ENCODE assay signal across 8 cellular contexts in genomic region chr1:43368646-43369020, GRCh38. TPM values are rescaled to one million over a fixed set of nuclear protein-coding genes. Genes with fewer than 3 reads are reported as not detected.
DNase-seq lines count a peak whose midpoint lies in the region; ATAC-seq and TF ChIP-seq lines count a peak whose summit lies in the region.

No MANE protein-coding gene starts in this region.

- WGBS in adrenal gland, 4 donors: 17 to 20% (median 19%) methylated on average over 6 of the region's 6 CpGs
- 24% methylated on average over 6 of the region's 6 CpGs for WGBS in right lobe of liver (ENCODE audit: insufficient coverage, low coverage, low lambda C conversion rate, missing lambda C conversion rate)

- H3K27ac ChIP-seq in adrenal gland (peak overlapping the region; percentile 48 to 93 (median 90)), right lobe of liver (peak overlapping the region; percentile 61 to 80 (median 66))

- H3K4me3 ChIP-seq in adrenal gland (peak overlapping the region in 1 of 4 donors; percentile 94), right lobe of liver (peak overlapping the region; percentile 63 to 87 (median 71))

- TF ChIP-seq POLR2A in adrenal gland (IDR thresholded peaks at IDR 0.05) (no peak), right lobe of liver (IDR thresholded peaks at IDR 0.05) (no peak)

- no peaks in the 10 kb centered on the region for H3K9me3 ChIP-seq in adrenal gland (replicated peaks in 1 of 3)
- H3K9me3 ChIP-seq in right lobe of liver: no peaks in the 10 kb centered on the region

- H3K36me3 ChIP-seq in adrenal gland (replicated peaks in 1 of 2) (peaks cover 0 to 18% of the 10 kb centered on the region in 2 donors), right lobe of liver (peaks cover 0 to 17% (median 6%) of the 10 kb centered on the region in 4 donors)

- intact Hi-C loops in activated naive CD4-positive, alpha-beta T cell treated with anti-CD3 and anti-CD28 coated beads for 36 hours (cut with micrococcal nuclease): loop anchor here (1.0 to 10.0 kb wide), 5 partner anchors 10 to 576 kb away; partner anchors contain the start of genes CDC20, IPO13, MED8 and SLC2A1
- intact Hi-C loops in adrenal gland (cut with DNase I) (no loop called here), right lobe of liver (cut with DNase I) (no loop called here)

- H3K36me3 Mint-ChIP-seq in activated naive CD4-positive, alpha-beta T cell treated with anti-CD3 and anti-CD28 coated beads for 36 hours (ENCODE audit: low read depth): peaks cover 22% of the 10 kb centered on the region
- peaks cover 23% of the 10 kb centered on the region for H3K36me3 Mint-ChIP-seq in type B pancreatic cell

- no peaks in the 10 kb centered on the region for H3K9me3 Mint-ChIP-seq in activated naive CD4-positive, alpha-beta T cell treated with anti-CD3 and anti-CD28 coated beads for 36 hours
- no peaks in the 10 kb centered on the region for H3K9me3 Mint-ChIP-seq in type B pancreatic cell

- no peaks in the 10 kb centered on the region for H3K27me3 Mint-ChIP-seq in activated naive CD4-positive, alpha-beta T cell treated with anti-CD3 and anti-CD28 coated beads for 36 hours (ENCODE audit: low read depth)
- H3K27me3 Mint-ChIP-seq in type B pancreatic cell: no peaks in the 10 kb centered on the region

- peak overlapping the region; percentile 80 for H3K4me3 Mint-ChIP-seq in activated naive CD4-positive, alpha-beta T cell treated with anti-CD3 and anti-CD28 coated beads for 36 hours
- H3K4me3 Mint-ChIP-seq in type B pancreatic cell: peak overlapping the region; percentile 88

- peaks cover 35% of the 10 kb centered on the region for H3K4me1 Mint-ChIP-seq in activated naive CD4-positive, alpha-beta T cell treated with anti-CD3 and anti-CD28 coated beads for 36 hours (ENCODE audit: low read depth)
- peaks cover 22% of the 10 kb centered on the region for H3K4me1 Mint-ChIP-seq in type B pancreatic cell (ENCODE audit: unreplicated experiment)

- peak overlapping the region; percentile 87 for H3K27ac Mint-ChIP-seq in activated naive CD4-positive, alpha-beta T cell treated with anti-CD3 and anti-CD28 coated beads for 36 hours
- peak overlapping the region; percentile 90 for H3K27ac Mint-ChIP-seq in type B pancreatic cell

- H3K27me3 ChIP-seq in adrenal gland: no peaks in the 10 kb centered on the region
- no peaks in the 10 kb centered on the region for H3K27me3 ChIP-seq in right lobe of liver

- DNase-seq in activated naive CD4-positive, alpha-beta T cell treated with anti-CD3 and anti-CD28 coated beads for 36 hours: peak; percentile 22
- no peak for DNase-seq in activated naive CD4-positive, alpha-beta T cell (lab: John Stamatoyannopoulos, UW)
- DNase-seq in adrenal gland (peak in 1 of 7 donors; percentile 57), right lobe of liver (no peak), type B pancreatic cell (ENCODE audit: extremely low spot score, unreplicated experiment) (no peak), mesenteric fat pad (ENCODE audit: low spot score) (no peak), SHP77 treated with DMSO at 0.1 percent for 48 hours (lab: John Stamatoyannopoulos, UW) (no peak)
- DNase-seq in stimulated activated naive CD4-positive, alpha-beta T cell treated with Interleukin-2 at 50 U/mL for 16 hours (lab: John Stamatoyannopoulos, UW): no peak

- peaks cover 15 to 33% of the 10 kb centered on the region in 2 donors for H3K4me1 ChIP-seq in adrenal gland (replicated peaks in 1 of 2)
- peaks cover 0 to 27% (median 7%) of the 10 kb centered on the region in 4 donors for H3K4me1 ChIP-seq in right lobe of liver

- CTCF ChIA-PET in activated naive CD4-positive, alpha-beta T cell treated with anti-CD3 and anti-CD28 coated beads for 36 hours (lab: Charles Lee): interaction anchor here (1.3 to 2.1 kb wide), 4 partner anchors 10 to 141 kb away, joined by 4 to 12 read pairs (median 5); partner anchors contain the start of gene CDC20

- ATAC-seq in right lobe of liver: no peak

- TF ChIP-seq CTCF in adrenal gland (IDR thresholded peaks at IDR 0.05): no peak
- no peak for TF ChIP-seq CTCF in right lobe of liver (IDR thresholded peaks at IDR 0.05)
- no peak for TF ChIP-seq CTCF in type B pancreatic cell (conservative IDR thresholded peaks at IDR 0.05)

RNA-seq across cellular contexts. Expression of gene ELOVL1, which starts 0.8 kb away (rescaled TPM):
- total RNA-seq in activated naive CD4-positive, alpha-beta T cell treated with anti-CD3 and anti-CD28 coated beads for 36 hours: 10 to 100 TPM; 42.8 to 44.2 TPM
- total RNA-seq in adrenal gland (100 to 1,000 TPM in 1 of 8 donors, 10 to 100 TPM in 7; 24.9 to 108 (median 63.8) TPM), right lobe of liver (10 to 100 TPM; 19.9 to 38.3 (median 29.2) TPM), type B pancreatic cell (ENCODE audit: low replicate concordance) (52.2 and 124 TPM in 2 replicates), mesenteric fat pad (149 TPM)
- polyA plus RNA-seq in adrenal gland: 100 to 1,000 TPM in 1 of 3 donors, 10 to 100 TPM in 2; 33.6 to 242 (median 64.2) TPM

RNA-seq across cellular contexts. Expression of gene CDC20, which starts 9.9 kb away (rescaled TPM):
- 100 to 1,000 TPM; 179 to 194 TPM for total RNA-seq in activated naive CD4-positive, alpha-beta T cell treated with anti-CD3 and anti-CD28 coated beads for 36 hours
- total RNA-seq in adrenal gland (1 to 10 TPM in 5 of 8 donors, under 1 TPM in 3; 0.32 to 4.0 (median 2.0) TPM), right lobe of liver (1 to 10 TPM in 4 of 6 experiments, under 1 TPM in 1, not detected in 1; 0.49 to 5.3 (median 2.3) TPM), type B pancreatic cell (ENCODE audit: low replicate concordance) (33.9 and 114 TPM in 2 replicates), mesenteric fat pad (4.9 TPM)
- polyA plus RNA-seq in adrenal gland: 1 to 10 TPM in 2 of 3 donors, under 1 TPM in 1; 0.88 to 3.0 (median 2.6) TPM

RNA-seq across cellular contexts. Expression of gene MED8, which starts 21.0 kb away (rescaled TPM):
- total RNA-seq in activated naive CD4-positive, alpha-beta T cell treated with anti-CD3 and anti-CD28 coated beads for 36 hours: 10 to 100 TPM; 45.8 to 45.9 TPM
- total RNA-seq in adrenal gland (10 to 100 TPM; 17.3 to 38.1 (median 32.3) TPM), right lobe of liver (10 to 100 TPM; 20.7 to 26.6 (median 24.1) TPM), type B pancreatic cell (ENCODE audit: low replicate concordance) (37.2 and 48.1 TPM in 2 replicates), mesenteric fat pad (55.2 TPM)
- polyA plus RNA-seq in adrenal gland: 10 to 100 TPM; 26.2 to 58.3 (median 30.0) TPM

RNA-seq across cellular contexts. Expression of gene SZT2, which starts 21.1 kb away (rescaled TPM):
- 10 to 100 TPM; 26.6 to 28.2 TPM for total RNA-seq in activated naive CD4-positive, alpha-beta T cell treated with anti-CD3 and anti-CD28 coated beads for 36 hours
- total RNA-seq in adrenal gland (10 to 100 TPM; 24.7 to 62.3 (median 40.8) TPM), right lobe of liver (10 to 100 TPM; 12.7 to 30.4 (median 19.2) TPM), type B pancreatic cell (ENCODE audit: low replicate concordance) (45.8 and 65.7 TPM in 2 replicates), mesenteric fat pad (65.3 TPM)
- 100 to 1,000 TPM in 1 of 3 donors, 10 to 100 TPM in 2; 12.2 to 106 (median 33.3) TPM for polyA plus RNA-seq in adrenal gland

RNA-seq across cellular contexts. Expression of gene MPL, which starts 31.0 kb away (rescaled TPM):
- total RNA-seq in activated naive CD4-positive, alpha-beta T cell treated with anti-CD3 and anti-CD28 coated beads for 36 hours: not detected
- total RNA-seq in adrenal gland: under 1 TPM in 3 of 8 donors, not detected in 5; 0.21 to 0.61 (median 0.50) TPM
- polyA plus RNA-seq in adrenal gland: under 1 TPM in 2 of 3 donors, not detected in 1; 0.15 to 0.40 TPM
- total RNA-seq in right lobe of liver: under 1 TPM in 1 of 6 experiments, not detected in 5; 0.59 TPM
- not detected in 2 replicates for total RNA-seq in type B pancreatic cell (ENCODE audit: low replicate concordance)
- total RNA-seq in mesenteric fat pad: 0.39 TPM
